Comparison of ENCODE assay signal across 12 cellular contexts in genomic region chr17:2173005-2173404, GRCh38.
DNase-seq lines count a peak whose midpoint lies in the region; ATAC-seq and TF ChIP-seq lines count a peak whose summit lies in the region.
"Had no signal": no experiment of that assay in that cellular context is flagged by ENCODE, and none has a peak within 500 bp of the region (broad histone marks: within the 10 kb centered on the region; RNA-seq: fewer than 3 reads in every experiment).

No MANE protein-coding gene starts in this region.

- peaks cover 9% of the 10 kb centered on the region for H3K4me1 Mint-ChIP-seq in T-helper 17 cell

- WGBS in heart left ventricle, 4 donors, result 22 to 50% (median 41%) methylated on average over 1 of the region's 1 CpG
- WGBS in psoas muscle, 3 donors, result 18 to 31% (median 24%) methylated on average over 1 of the region's 1 CpG

- DNase-seq in EL (peak; percentile 53), ascending aorta (ENCODE audit: low spot score in 2 of 2) (peak in 1 of 2 donors; percentile 79), heart left ventricle (peak in 2 of 5 donors; percentile 50 to 76), psoas muscle (peak in 1 of 2 donors; percentile 44), cerebellum (ENCODE audit: low spot score) (no peak), CD1c-positive myeloid dendritic cell (ENCODE audit: extremely low spot score) (no peak), T-helper 17 cell (no peak), hepatic stellate cell (ENCODE audit: low spot score) (no peak)
- DNase-seq: CD8-positive, alpha-beta T cell; NCI-H526 had no signal

- intact Hi-C loops in ascending aorta (cut with DNase I), result loop anchor here (5.0 kb wide), 1 partner anchor 66 kb away; no protein-coding TSS in a partner anchor
- intact Hi-C loops in heart left ventricle (cut with DNase I), result loop anchor here in 7 of 10 donors (2.0 to 10.0 kb wide), 12 partner anchors 39 to 118 kb away; partner anchors contain the start of gene HIC1 (in 1 of the 7)
- intact Hi-C loops in psoas muscle (cut with DNase I), result loop anchor here (5.0 kb wide), 3 partner anchors 59 to 101 kb away; no protein-coding TSS in a partner anchor

- H3K9me3 ChIP-seq in ascending aorta, result no peaks in the 10 kb centered on the region
- no peaks in the 10 kb centered on the region for H3K9me3 ChIP-seq in heart left ventricle
- no peaks in the 10 kb centered on the region for H3K9me3 ChIP-seq in psoas muscle
- no peaks in the 10 kb centered on the region for H3K9me3 ChIP-seq in T-helper 17 cell (ENCODE audit: control insufficient read depth, low read length, poor library complexity, severe bottlenecking)

- no peak overlapping the region for H3K27ac Mint-ChIP-seq in T-helper 17 cell
- H3K27ac Mint-ChIP-seq: activated naive CD4-positive, alpha-beta T cell treated with anti-CD3 and anti-CD28 coated beads, Interleukin-2, amount 50 U/mL, for 24 hours; CD8-positive, alpha-beta T cell had no signal

- TF ChIP-seq POLR2A in heart left ventricle (IDR thresholded peaks at IDR 0.05), result no peak

- peaks cover 23 to 58% of the 10 kb centered on the region in 2 donors for H3K4me1 ChIP-seq in ascending aorta
- peaks cover 19 to 87% (median 69%) of the 10 kb centered on the region in 12 donors for H3K4me1 ChIP-seq in heart left ventricle
- peaks cover 72% of the 10 kb centered on the region for H3K4me1 ChIP-seq in psoas muscle

- no peak overlapping the region for H3K4me3 Mint-ChIP-seq in T-helper 17 cell
- H3K4me3 Mint-ChIP-seq: activated naive CD4-positive, alpha-beta T cell treated with anti-CD3 and anti-CD28 coated beads, Interleukin-2, amount 50 U/mL, for 24 hours; CD8-positive, alpha-beta T cell had no signal

- H3K27ac ChIP-seq in ascending aorta (peak overlapping the region; percentile 82 to 84), heart left ventricle (peak overlapping the region; percentile 30 to 97 (median 87)), psoas muscle (peak overlapping the region; percentile 84)

- peaks cover 6% of the 10 kb centered on the region for H3K36me3 Mint-ChIP-seq in T-helper 17 cell (ENCODE audit: low read depth)

- ATAC-seq in heart left ventricle (peak; percentile 42 to 63 (median 62)), psoas muscle (peak; percentile 47 to 83 (median 70)), T-helper 17 cell (no peak)
- ATAC-seq: activated CD4-positive, CD25-positive, alpha-beta regulatory T cell treated with anti-CD3 and anti-CD28 coated beads, Interleukin-2, amount 50 U/mL, for 24 hours; CD8-positive, alpha-beta T cell had no signal

- H3K27me3 Mint-ChIP-seq in T-helper 17 cell, result no peaks in the 10 kb centered on the region
- H3K27me3 Mint-ChIP-seq: activated naive CD4-positive, alpha-beta T cell treated with anti-CD3 and anti-CD28 coated beads, Interleukin-2, amount 50 U/mL, for 24 hours had no signal

- no peaks in the 10 kb centered on the region for H3K27me3 ChIP-seq in ascending aorta
- no peaks in the 10 kb centered on the region for H3K27me3 ChIP-seq in heart left ventricle
- H3K27me3 ChIP-seq in psoas muscle (ENCODE audit: insufficient read depth in 3 of 3, low read length in 2 of 3), result no peaks in the 10 kb centered on the region

- H3K4me3 ChIP-seq in ascending aorta (peak overlapping the region in 1 of 2 donors; percentile 40), heart left ventricle (peak overlapping the region in 1 of 12 donors; percentile 43), psoas muscle (peak overlapping the region; percentile 37)

- no peak for TF ChIP-seq CTCF in ascending aorta (IDR thresholded peaks at IDR 0.05)
- TF ChIP-seq CTCF in heart left ventricle (IDR thresholded peaks at IDR 0.05), result no peak
- no peak for TF ChIP-seq CTCF in psoas muscle (IDR thresholded peaks at IDR 0.05)

- peaks cover 0 to 29% of the 10 kb centered on the region in 2 donors for H3K36me3 ChIP-seq in ascending aorta
- peaks cover 0 to 31% (median 16%) of the 10 kb centered on the region in 9 donors for H3K36me3 ChIP-seq in heart left ventricle
- H3K36me3 ChIP-seq in psoas muscle (ENCODE audit: insufficient read depth in 1 of 2, low read depth in 1 of 2), result peaks cover 0 to 17% of the 10 kb centered on the region in 2 donors
